Comparison of ENCODE assay signal across 12 cellular contexts in the genomic region with DNA sequence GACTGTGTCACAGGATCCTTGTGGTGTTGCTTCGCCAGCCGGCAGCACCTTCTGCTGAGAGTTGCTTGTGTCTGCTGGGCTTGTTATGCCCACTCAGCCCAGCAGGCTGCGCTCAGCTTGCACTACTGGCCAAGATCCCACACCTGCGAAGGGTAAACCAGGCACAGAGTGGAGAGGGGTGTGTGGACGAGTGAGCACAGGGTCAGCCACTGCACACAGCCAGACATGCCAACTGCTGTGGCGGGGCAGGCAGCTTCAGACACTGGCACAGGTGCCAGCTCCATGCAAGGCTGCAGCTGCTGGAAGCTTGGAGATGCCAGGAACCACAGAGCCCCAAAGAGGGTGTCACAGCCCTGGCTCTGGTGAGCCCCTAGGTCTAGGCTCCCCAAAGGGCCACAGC.
A peak's percentile ranks its signal among the peaks of the same experiment; 100 is the strongest.
DNase-seq lines count a peak whose midpoint lies in the region; ATAC-seq, FAIRE-seq and TF ChIP-seq lines count a peak whose summit lies in the region.
"Had no signal": no experiment of that assay in that cellular context is flagged by ENCODE, and none has a peak within 500 bp of the region (broad histone marks: within the 10 kb centered on the region; RNA-seq: fewer than 3 reads in every experiment).

No MANE protein-coding gene starts in this region.

- no peak for TF ChIP-seq POLR2A in A549 (IDR thresholded peaks at IDR 0.05; ENCODE audit: low read length)

- no peaks in the 10 kb centered on the region for H3K9me3 ChIP-seq in A549
- no peaks in the 10 kb centered on the region for H3K9me3 ChIP-seq in SK-N-SH
- H3K9me3 ChIP-seq in CD8-positive, alpha-beta T cell (ENCODE audit: low read length): no peaks in the 10 kb centered on the region
- H3K9me3 ChIP-seq: pancreas had no signal

- 10% methylated on average over 4 of the region's 6 CpGs for WGBS in A549 (ENCODE audit: missing lambda C conversion rate)
- WGBS in SK-N-SH (ENCODE audit: low lambda C conversion rate): 88% methylated on average over 5 of the region's 6 CpGs

- H3K36me3 Mint-ChIP-seq in CD8-positive, alpha-beta T cell: no peaks in the 10 kb centered on the region
- H3K36me3 Mint-ChIP-seq: CD4-positive, alpha-beta memory T cell had no signal

- H3K9ac ChIP-seq in SK-N-SH: no peak overlapping the region

- no peaks in the 10 kb centered on the region for H3K27me3 Mint-ChIP-seq in CD8-positive, alpha-beta T cell (ENCODE audit: low read depth)
- H3K27me3 Mint-ChIP-seq: activated CD4-positive, alpha-beta memory T cell treated with anti-CD3 and anti-CD28 coated beads, Interleukin-2, amount 10 ng/mL, durations not matched to agents 7 days and 5 days; CD4-positive, alpha-beta memory T cell had no signal

- H3K9me3 Mint-ChIP-seq in CD8-positive, alpha-beta T cell: no peaks in the 10 kb centered on the region
- H3K9me3 Mint-ChIP-seq: activated CD4-positive, alpha-beta memory T cell treated with anti-CD3 and anti-CD28 coated beads, Interleukin-2, amount 10 ng/mL, durations not matched to agents 7 days and 5 days; CD4-positive, alpha-beta memory T cell had no signal

- FAIRE-seq in A549 (lab: Jason Lieb, UNC): no peak
- FAIRE-seq: pancreas had no signal

- H3K9me2 ChIP-seq in SK-N-SH: no peaks in the 10 kb centered on the region

- ATAC-seq in A549: peak; percentile 39 to 84; a peak in 4 of 6 replicates
- ATAC-seq in GM19324 (IDR thresholded peaks at IDR 0.05; ENCODE audit: low FRiP score, unreplicated experiment): peak; percentile 51
- ATAC-seq in left colon: peak; percentile 91
- no peak for ATAC-seq in CD8-positive, alpha-beta T cell

- no peak for TF ChIP-seq CTCF in A549 (IDR thresholded peaks at IDR 0.05)
- TF ChIP-seq CTCF in SK-N-SH (IDR thresholded peaks at IDR 0.05): no peak
- no peak for TF ChIP-seq CTCF in CD8-positive, alpha-beta T cell (IDR thresholded peaks at IDR 0.05)

- DNase-seq in A549 (ENCODE audit: low read depth in 1 of 2, low spot score in 1 of 2): peak in 1 of 2 experiments; percentile 16
- DNase-seq in SK-N-SH: no peak
- DNase-seq in left colon: peak in 1 of 2 donors; percentile 54
- DNase-seq in central memory CD4-positive, alpha-beta T cell: no peak
- no peak for DNase-seq in CD8-positive, alpha-beta T cell
- no peak for DNase-seq in activated CD4-positive, CD25-positive, alpha-beta regulatory T cell (lab: John Stamatoyannopoulos, UW)
- DNase-seq in stimulated activated CD4-positive, alpha-beta T cell treated with anti-CD3 and anti-CD28 coated beads, Interleukin-12 subunit alpha, Interleukin-12 subunit beta, amount 100 ng/mL, for 4 hours: no peak
- DNase-seq: activated CD4-positive, alpha-beta memory T cell treated with anti-CD3 and anti-CD28 coated beads, Interleukin-2, amount 10 ng/mL, durations not matched to agents 7 days and 5 days; CD4-positive, alpha-beta memory T cell; hippocampal formation had no signal

- H3K27me3 ChIP-seq in SK-N-SH (ENCODE audit: insufficient read depth): no peaks in the 10 kb centered on the region
- H3K27me3 ChIP-seq in CD8-positive, alpha-beta T cell (ENCODE audit: insufficient read depth, low read length): no peaks in the 10 kb centered on the region
- H3K27me3 ChIP-seq: pancreas had no signal

- H3K4me3 ChIP-seq in A549 (no peak overlapping the region), SK-N-SH (ENCODE audit: low read depth in 2 of 2, low read length in 1 of 2) (no peak overlapping the region)
- H3K4me3 ChIP-seq in CD8-positive, alpha-beta T cell (ENCODE audit: low read depth, low read length): no peak overlapping the region
- H3K4me3 ChIP-seq: pancreas had no signal

- H3K4me1 ChIP-seq in A549: no peaks in the 10 kb centered on the region
- no peaks in the 10 kb centered on the region; a peak in 1 of 4 replicates for H3K4me1 ChIP-seq in SK-N-SH (ENCODE audit: control insufficient read depth in 1 of 2, insufficient read depth in 2 of 2, low read depth in 1 of 2, low read length in 1 of 2)
- no peaks in the 10 kb centered on the region for H3K4me1 ChIP-seq in CD8-positive, alpha-beta T cell (ENCODE audit: insufficient read depth, low read length)
- H3K4me1 ChIP-seq: pancreas had no signal

- H3K27ac Mint-ChIP-seq in CD8-positive, alpha-beta T cell: no peak overlapping the region
- H3K27ac Mint-ChIP-seq: activated CD4-positive, alpha-beta memory T cell treated with anti-CD3 and anti-CD28 coated beads, Interleukin-2, amount 10 ng/mL, durations not matched to agents 7 days and 5 days; CD4-positive, alpha-beta memory T cell had no signal

- TF ChIP-seq RAD21 in A549 (conservative IDR thresholded peaks at IDR 0.05 in 1 of 2, IDR thresholded peaks at IDR 0.05 in 1 of 2) (peak in 1 of 2 experiments; percentile 36; a peak in 2 of 5 replicates), SK-N-SH (IDR thresholded peaks at IDR 0.05; ENCODE audit: low read length) (peak; percentile 60)

- H3K27ac ChIP-seq in A549 (no peak overlapping the region), SK-N-SH (ENCODE audit: low read depth in 2 of 2, low read length in 1 of 2) (no peak overlapping the region)
- H3K27ac ChIP-seq in CD8-positive, alpha-beta T cell (ENCODE audit: low read depth, low read length): no peak overlapping the region
- H3K27ac ChIP-seq: pancreas had no signal

- POLR2A ChIA-PET in A549 (lab: Yijun Ruan, JAX): no interaction called here
- POLR2A ChIA-PET in SK-N-SH (lab: Yijun Ruan, JAX): no interaction called here
- POLR2A ChIA-PET in CD8-positive, alpha-beta T cell (lab: Charles Lee): no interaction called here

- intact Hi-C loops in left colon (cut with DNase I, micrococcal nuclease): no loop called here
- intact Hi-C loops in CD8-positive, alpha-beta T cell (cut with DNase I, micrococcal nuclease): no loop called here

- H3K4me3 Mint-ChIP-seq in CD8-positive, alpha-beta T cell: no peak overlapping the region
- H3K4me3 Mint-ChIP-seq: activated CD4-positive, alpha-beta memory T cell treated with anti-CD3 and anti-CD28 coated beads, Interleukin-2, amount 10 ng/mL, durations not matched to agents 7 days and 5 days; CD4-positive, alpha-beta memory T cell had no signal

- H3K4me2 ChIP-seq in A549 (no peak overlapping the region), SK-N-SH (no peak overlapping the region)

- no peaks in the 10 kb centered on the region for H3K36me3 ChIP-seq in SK-N-SH (replicated peaks in 1 of 2; ENCODE audit: control insufficient read depth in 1 of 2, insufficient read depth in 2 of 2, low read length in 1 of 2)
- H3K36me3 ChIP-seq in CD8-positive, alpha-beta T cell (ENCODE audit: insufficient read depth, low read length): no peaks in the 10 kb centered on the region
- H3K36me3 ChIP-seq: pancreas had no signal

- no peaks in the 10 kb centered on the region for H3K4me1 Mint-ChIP-seq in CD8-positive, alpha-beta T cell (ENCODE audit: low read depth)
- H3K4me1 Mint-ChIP-seq: activated CD4-positive, alpha-beta memory T cell treated with anti-CD3 and anti-CD28 coated beads, Interleukin-2, amount 10 ng/mL, durations not matched to agents 7 days and 5 days; CD4-positive, alpha-beta memory T cell had no signal

- no peak for TF ChIP-seq EP300 in A549 (IDR thresholded peaks at IDR 0.05)
- TF ChIP-seq EP300 in SK-N-SH (IDR thresholded peaks at IDR 0.05; ENCODE audit: borderline replicate concordance in 1 of 2, low read depth in 1 of 2, low read length in 1 of 2): no peak

- CTCF ChIA-PET in A549 (lab: Yijun Ruan, JAX): no interaction called here
- CTCF ChIA-PET in SK-N-SH (lab: Yijun Ruan, JAX): interaction anchor here (0.7 to 1.1 kb wide), 2 partner anchors 23 to 251 kb away, joined by 3 to 4 read pairs; no protein-coding TSS in a partner anchor
- CTCF ChIA-PET in CD8-positive, alpha-beta T cell (lab: Charles Lee): no interaction called here

- H3K79me2 ChIP-seq in SK-N-SH (ENCODE audit: insufficient read depth): no peaks in the 10 kb centered on the region

- H3F3A ChIP-seq in SK-N-SH (replicated peaks; ENCODE audit: insufficient read depth): no peaks in the 10 kb centered on the region

- H2AFZ ChIP-seq in SK-N-SH (ENCODE audit: low read depth): no peak overlapping the region

- no peaks in the 10 kb centered on the region for H4K20me1 ChIP-seq in SK-N-SH (ENCODE audit: insufficient read depth)

TF ChIP-seq in A549, 52 proteins besides CTCF, POLR2A, EP300 and RAD21:
- TF ChIP-seq HOXB5 (CRISPR knock-in tag; IDR thresholded peaks at IDR 0.05): no peak

TF ChIP-seq in SK-N-SH, 30 proteins besides CTCF, POLR2A, EP300 and RAD21:
- TF ChIP-seq SIN3A (IDR thresholded peaks at IDR 0.05; ENCODE audit: borderline replicate concordance, low read depth, low read length): no peak
- TF ChIP-seq SMC3 (IDR thresholded peaks at IDR 0.05; ENCODE audit: low read depth, low read length): peak; percentile 31; the same call in 1 of the 2 replicates
